Comparison of ENCODE assay signal across 7 cellular contexts in genomic region chr17:77140878-77141767, GRCh38. TPM values are rescaled to one million over a fixed set of nuclear protein-coding genes. Genes with fewer than 3 reads are reported as not detected.
DNase-seq lines count a peak whose midpoint lies in the region; ATAC-seq and TF ChIP-seq lines count a peak whose summit lies in the region.

SEC14L1 (plus strand) TSS chr17:77140969; CDS start chr17:77143597, 2,628 bp downstream.

- H3K4me1 ChIP-seq in neuronal stem cell (ENCODE audit: control insufficient read depth in 2 of 2, insufficient read depth in 1 of 2, low read depth in 1 of 2, low read length in 2 of 2) = peaks cover 14 to 21% of the 10 kb centered on the region in 2 donors

- peak within 1 kb of the TSS; percentile 64 to 71 for H3K4me3 ChIP-seq in foreskin fibroblast (ENCODE audit: low read depth in 1 of 2, low read length in 2 of 2)
- peak within 1 kb of the TSS; percentile 93 to 96 for H3K4me3 ChIP-seq in neuronal stem cell (ENCODE audit: low read length in 2 of 2)

- H2BK12ac ChIP-seq in neuronal stem cell (ENCODE audit: low read length) = no peak within 1 kb of the TSS

- peak within 1 kb of the TSS; percentile 91 for H3K27ac ChIP-seq in neuronal stem cell (replicated peaks; ENCODE audit: low read length)

- H2AFZ ChIP-seq in neuronal stem cell (ENCODE audit: low read length) = peak within 1 kb of the TSS; percentile 98

- H3K23ac ChIP-seq in neuronal stem cell (ENCODE audit: low read depth, low read length, poor library complexity) = peak within 1 kb of the TSS; percentile 91

- WGBS in neuronal stem cell (ENCODE audit: extremely low coverage in 2 of 2, insufficient read length in 2 of 2, insufficient replicate concordance in 1 of 2), 2 donors = no CpG with 5 or more reads among the region's 99 CpGs

- H3K4me2 ChIP-seq in neuronal stem cell (ENCODE audit: insufficient read depth, low read length, poor library complexity, severe bottlenecking) = peak within 1 kb of the TSS; percentile 86

- H3K27me3 ChIP-seq in neuronal stem cell (ENCODE audit: control insufficient read depth in 3 of 3, insufficient read depth in 3 of 3, low read depth in 1 of 3, low read length in 3 of 3) = no peaks in the 10 kb centered on the region

- peak within 1 kb of the TSS; percentile 30 for H4K91ac ChIP-seq in neuronal stem cell (ENCODE audit: low read depth, low read length, poor library complexity)

- H3K9ac ChIP-seq in neuronal stem cell (ENCODE audit: low read depth, low read length, poor library complexity) = peak within 1 kb of the TSS; percentile 96

- no peak for TF ChIP-seq CTCF in foreskin fibroblast (IDR thresholded peaks at IDR 0.05; ENCODE audit: low read depth, low read length)

- DNase-seq in NCI-H526 treated with DMSO at 0.1 percent for 48 hours (lab: John Stamatoyannopoulos, UW) (peak; percentile 51), foreskin fibroblast (peak in 1 of 2 donors; percentile 68), neuronal stem cell (ENCODE audit: low spot score) (peak; percentile 59)
- peak; percentile 60 to 68 for DNase-seq in activated T-cell treated with anti-CD3 and anti-CD28 coated beads, Interleukin-2, amount 50 U/mL, for 48 hours

- peak within 1 kb of the TSS; percentile 87 for H2BK5ac ChIP-seq in neuronal stem cell (ENCODE audit: low read length)

- peak within 1 kb of the TSS; percentile 52 for H2BK15ac ChIP-seq in neuronal stem cell (ENCODE audit: low read length)

- H3K14ac ChIP-seq in neuronal stem cell (ENCODE audit: low read length) = peak within 1 kb of the TSS; percentile 77

- H3K4ac ChIP-seq in neuronal stem cell (ENCODE audit: low read length) = no peak within 1 kb of the TSS

- peaks cover 8 to 37% of the 10 kb centered on the region in 2 donors for H3K36me3 ChIP-seq in neuronal stem cell (replicated peaks in 1 of 2; ENCODE audit: control insufficient read depth in 2 of 2, insufficient read depth in 2 of 2, low read length in 2 of 2)

- H3K79me1 ChIP-seq in neuronal stem cell (ENCODE audit: low read depth, low read length) = peaks cover 3% of the 10 kb centered on the region

- peak within 1 kb of the TSS; percentile 91 for H2BK120ac ChIP-seq in neuronal stem cell (ENCODE audit: low read depth, low read length)

- H3K18ac ChIP-seq in neuronal stem cell (ENCODE audit: low read length) = peak within 1 kb of the TSS; percentile 97

- peak within 1 kb of the TSS; percentile 69 for H2AK5ac ChIP-seq in neuronal stem cell (ENCODE audit: low read depth, low read length)

- no peak within 1 kb of the TSS for H4K8ac ChIP-seq in neuronal stem cell (ENCODE audit: low read depth, low read length)

- H3K9me3 ChIP-seq in neuronal stem cell (replicated peaks in 1 of 2; ENCODE audit: control insufficient read depth in 2 of 2, insufficient read depth in 1 of 2, low read depth in 1 of 2, low read length in 2 of 2) = peaks cover 2 to 20% of the 10 kb centered on the region in 2 donors

- peak; percentile 39 for ATAC-seq in GM18502 (IDR thresholded peaks at IDR 0.05; ENCODE audit: poor library complexity, unreplicated experiment)
- peak; percentile 40 for ATAC-seq in HG02642 (IDR thresholded peaks at IDR 0.05; ENCODE audit: poor library complexity, unreplicated experiment)
- ATAC-seq in HG03097 (IDR thresholded peaks at IDR 0.05; ENCODE audit: low FRiP score, unreplicated experiment) = no peak

RNA-seq across cellular contexts. Expression of gene SEC14L1, which starts in this region (rescaled TPM):
- polyA plus RNA-seq in neuronal stem cell (2013, experiment 1 of 2) = 103 TPM
- polyA plus RNA-seq in neuronal stem cell (2013, experiment 2 of 2) = 106 TPM
